30 cellular contexts compared by ENCODE assay signal in genomic region chr13:75927183-75927582, GRCh38.
"Had no signal": no experiment of that assay in that cellular context is flagged by ENCODE, and none has a peak within 500 bp of the region (broad histone marks: within the 10 kb centered on the region; RNA-seq: fewer than 3 reads in every experiment).

No MANE protein-coding gene starts in this region.

- H3K9me3 ChIP-seq: body of pancreas, colonic mucosa, esophagus muscularis mucosa, gastrocnemius medialis had no signal

- H3K4me1 ChIP-seq: adrenal gland, body of pancreas, colonic mucosa, foreskin keratinocyte, gastrocnemius medialis, heart left ventricle had no signal

- H3K4me3 ChIP-seq: adrenal gland, body of pancreas, colonic mucosa, dorsolateral prefrontal cortex, esophagus muscularis mucosa, gastrocnemius medialis, heart left ventricle had no signal

- H3K36me3 ChIP-seq: adrenal gland, colonic mucosa, esophagus muscularis mucosa, gastrocnemius medialis, heart left ventricle had no signal

- H3K27me3 ChIP-seq: adrenal gland, body of pancreas, colonic mucosa, dorsolateral prefrontal cortex, esophagus muscularis mucosa, foreskin keratinocyte, gastrocnemius medialis, heart left ventricle had no signal

- H3K27ac ChIP-seq: adrenal gland, body of pancreas, colonic mucosa, dorsolateral prefrontal cortex, esophagus muscularis mucosa, foreskin keratinocyte, gastrocnemius medialis, heart left ventricle, VCaP had no signal

- DNase-seq: activated CD4-positive, alpha-beta T cell treated with anti-CD3 and anti-CD28 coated beads for 48 hours; activated CD4-positive, alpha-beta T cell treated with anti-CD3 and anti-CD28 coated beads, Interleukin-2, amount 50 U/mL, for 1 hour; activated CD4-positive, alpha-beta T cell treated with anti-CD3 and anti-CD28 coated beads, Interleukin-2, amount 50 U/mL, for 48 hours; activated CD8-positive, alpha-beta memory T cell treated with anti-CD3 and anti-CD28 coated beads for 24 hours; activated CD8-positive, alpha-beta T cell treated with anti-CD3 and anti-CD28 coated beads for 36 hours; activated effector memory CD4-positive, alpha-beta T cell treated with Interleukin-2 at 50 U/mL for 16 hours; activated gamma-delta T cell treated with Interleukin-2 at 50 U/mL for 16 hours; activated naive CD4-positive, alpha-beta T cell treated with anti-CD3 and anti-CD28 coated beads, Interleukin-2, amount 50 U/mL, for 16 hours; activated naive CD4-positive, alpha-beta T cell treated with Interleukin-2 at 50 U/mL for 16 hours; activated T-cell treated with anti-CD3 and anti-CD28 coated beads, Interleukin-2, amount 50 U/mL, for 4 hours; adrenal gland; amygdala; aorta; body of pancreas; caudate nucleus; colonic mucosa; dorsolateral prefrontal cortex; effector memory CD4-positive, alpha-beta T cell; endodermal cell; erythroblast; foreskin keratinocyte; gastrocnemius medialis; glutamatergic neuron; heart left ventricle; T-helper 2 cell had no signal

- ATAC-seq: activated CD4-positive, CD25-positive, alpha-beta regulatory T cell treated with anti-CD3 and anti-CD28 coated beads, Interleukin-2, amount 50 U/mL, for 24 hours; activated CD8-positive, alpha-beta T cell treated with anti-CD3 and anti-CD28 coated beads for 36 hours; activated T-cell treated with anti-CD3 and anti-CD28 coated beads, Interleukin-2, amount 50 U/mL, for 4 hours; activated T-helper 17 cell treated with anti-CD3 and anti-CD28 coated beads, Interleukin-2, amount 50 U/mL, for 72 hours; body of pancreas; foreskin keratinocyte; gastrocnemius medialis; heart left ventricle; WTC11 had no signal
